22 cellular contexts compared by ENCODE assay signal in genomic region chr19:1343026-1343425, GRCh38. TPM values are rescaled to one million over a fixed set of nuclear protein-coding genes. Genes with fewer than 3 reads are reported as not detected.
"Had no signal": no experiment of that assay in that cellular context is flagged by ENCODE, and none has a peak within 500 bp of the region (broad histone marks: within the 10 kb centered on the region; RNA-seq: fewer than 3 reads in every experiment).

No MANE protein-coding gene starts in this region.

- H3K4me3 ChIP-seq: ascending aorta, left lung, lower lobe of right lung, right atrium auricular region, tibial nerve had no signal

- H3K9me3 ChIP-seq: ascending aorta, left lung, lower lobe of right lung, right atrium auricular region, tibial nerve had no signal

- H3K27ac ChIP-seq: ascending aorta, brain microvascular endothelial cell, left lung, lower lobe of right lung, right atrium auricular region, tibial nerve had no signal

- DNase-seq: activated CD4-positive, alpha-beta memory T cell treated with anti-CD3 and anti-CD28 coated beads, Interleukin-2, amount 10 ng/mL, durations not matched to agents 7 days and 5 days; activated CD4-positive, alpha-beta T cell treated with anti-CD3 and anti-CD28 coated beads, Interleukin-2, amount 10 ng/mL, durations not matched to agents 7 days and 5 days; activated CD4-positive, CD25-positive, alpha-beta regulatory T cell treated with anti-CD3 and anti-CD28 coated beads, Interleukin-2, amount 50 U/mL, for 72 hours; activated T-cell treated with anti-CD3 and anti-CD28 coated beads, Interleukin-2, amount 50 U/mL, for 48 hours; brain microvascular endothelial cell; caudate nucleus; head of caudate nucleus; hypothalamus; left lung; lower lobe of right lung; mesenchymal stem cell; naive thymus-derived CD8-positive, alpha-beta T cell; stimulated activated CD4-positive, alpha-beta T cell treated with anti-CD3 and anti-CD28 coated beads, Interleukin-15, amount 100 ng/mL, for 24 hours; stimulated activated CD4-positive, alpha-beta T cell treated with anti-CD3 and anti-CD28 coated beads, Interleukin-2, amount 100 ng/mL, for 24 hours; stimulated activated naive CD4-positive, alpha-beta T cell treated with Interleukin-2 at 50 U/mL for 16 hours; T-helper 2 cell had no signal

- H3K4me1 ChIP-seq: ascending aorta, left lung, lower lobe of right lung, right atrium auricular region, tibial nerve had no signal

- H3K27me3 ChIP-seq: ascending aorta, brain microvascular endothelial cell, right atrium auricular region, tibial nerve had no signal

- H3K36me3 ChIP-seq: ascending aorta, brain microvascular endothelial cell, left lung, lower lobe of right lung, right atrium auricular region, tibial nerve had no signal

RNA-seq across cellular contexts. Expression of gene EFNA2, which starts 57.4 kb away (rescaled TPM):
- total RNA-seq: activated CD4-positive, alpha-beta memory T cell treated with anti-CD3 and anti-CD28 coated beads, Interleukin-2, amount 10 ng/mL, durations not matched to agents 7 days and 5 days; activated CD4-positive, alpha-beta T cell treated with anti-CD3 and anti-CD28 coated beads, Interleukin-2, amount 10 ng/mL, durations not matched to agents 7 days and 5 days; activated T-helper 2 cell treated with anti-CD3 and anti-CD28 coated beads, Interferon-gamma antibody, Interleukin-2, Interleukin-4, amounts not matched to agents 10 μg/mL and 5 μg/mL and 100 μg/mL, durations not matched to agents 14 hours and 24 hours and 36 hours; ascending aorta; lower lobe of right lung; naive thymus-derived CD8-positive, alpha-beta T cell; omental fat pad; right atrium auricular region; tibial nerve had no signal
- polyA plus RNA-seq: adipose tissue; naive thymus-derived CD8-positive, alpha-beta T cell had no signal
